6 cellular contexts compared by ENCODE assay signal in the genomic region with DNA sequence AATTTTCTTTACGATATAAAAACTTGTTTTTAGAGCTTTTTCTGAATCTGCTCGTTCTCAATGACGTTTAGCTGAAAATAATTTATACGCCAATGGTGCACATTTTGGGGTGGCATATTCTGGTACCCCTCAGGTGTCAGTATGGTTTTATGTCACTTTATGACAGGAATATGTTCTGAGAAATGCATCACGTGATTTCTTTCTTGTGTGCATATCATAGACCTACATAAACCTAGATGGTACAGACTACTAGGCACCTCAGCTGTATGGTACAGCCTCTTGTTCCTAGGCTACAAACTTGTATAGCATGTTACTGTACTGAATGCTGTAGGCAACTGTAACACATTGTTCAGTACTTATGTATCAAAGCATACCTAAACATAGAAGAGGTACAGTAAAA.
"Had no signal": no experiment of that assay in that cellular context is flagged by ENCODE, and none has a peak within 500 bp of the region (broad histone marks: within the 10 kb centered on the region; RNA-seq: fewer than 3 reads in every experiment).

No MANE protein-coding gene starts in this region.

- DNase-seq: IMR-90, KBM-7, KG1 had no signal

- FAIRE-seq: HTR-8/SVneo had no signal

- H3K27ac ChIP-seq: HL-60, KMS-11 had no signal

- H3K9ac ChIP-seq: KMS-11 had no signal

- H3K4me2 ChIP-seq: KMS-11 had no signal
